Comparison of ENCODE assay signal across 1 cellular context in genomic region chr9:129176786-129177442, GRCh38.
TF ChIP-seq lines count a peak whose summit lies in the region.

No MANE protein-coding gene starts in this region.

TF ChIP-seq in K562, 482 proteins besides CTCF, POLR2A, EP300 and RAD21 (continued from another document):
- TF ChIP-seq, protein P1, sequence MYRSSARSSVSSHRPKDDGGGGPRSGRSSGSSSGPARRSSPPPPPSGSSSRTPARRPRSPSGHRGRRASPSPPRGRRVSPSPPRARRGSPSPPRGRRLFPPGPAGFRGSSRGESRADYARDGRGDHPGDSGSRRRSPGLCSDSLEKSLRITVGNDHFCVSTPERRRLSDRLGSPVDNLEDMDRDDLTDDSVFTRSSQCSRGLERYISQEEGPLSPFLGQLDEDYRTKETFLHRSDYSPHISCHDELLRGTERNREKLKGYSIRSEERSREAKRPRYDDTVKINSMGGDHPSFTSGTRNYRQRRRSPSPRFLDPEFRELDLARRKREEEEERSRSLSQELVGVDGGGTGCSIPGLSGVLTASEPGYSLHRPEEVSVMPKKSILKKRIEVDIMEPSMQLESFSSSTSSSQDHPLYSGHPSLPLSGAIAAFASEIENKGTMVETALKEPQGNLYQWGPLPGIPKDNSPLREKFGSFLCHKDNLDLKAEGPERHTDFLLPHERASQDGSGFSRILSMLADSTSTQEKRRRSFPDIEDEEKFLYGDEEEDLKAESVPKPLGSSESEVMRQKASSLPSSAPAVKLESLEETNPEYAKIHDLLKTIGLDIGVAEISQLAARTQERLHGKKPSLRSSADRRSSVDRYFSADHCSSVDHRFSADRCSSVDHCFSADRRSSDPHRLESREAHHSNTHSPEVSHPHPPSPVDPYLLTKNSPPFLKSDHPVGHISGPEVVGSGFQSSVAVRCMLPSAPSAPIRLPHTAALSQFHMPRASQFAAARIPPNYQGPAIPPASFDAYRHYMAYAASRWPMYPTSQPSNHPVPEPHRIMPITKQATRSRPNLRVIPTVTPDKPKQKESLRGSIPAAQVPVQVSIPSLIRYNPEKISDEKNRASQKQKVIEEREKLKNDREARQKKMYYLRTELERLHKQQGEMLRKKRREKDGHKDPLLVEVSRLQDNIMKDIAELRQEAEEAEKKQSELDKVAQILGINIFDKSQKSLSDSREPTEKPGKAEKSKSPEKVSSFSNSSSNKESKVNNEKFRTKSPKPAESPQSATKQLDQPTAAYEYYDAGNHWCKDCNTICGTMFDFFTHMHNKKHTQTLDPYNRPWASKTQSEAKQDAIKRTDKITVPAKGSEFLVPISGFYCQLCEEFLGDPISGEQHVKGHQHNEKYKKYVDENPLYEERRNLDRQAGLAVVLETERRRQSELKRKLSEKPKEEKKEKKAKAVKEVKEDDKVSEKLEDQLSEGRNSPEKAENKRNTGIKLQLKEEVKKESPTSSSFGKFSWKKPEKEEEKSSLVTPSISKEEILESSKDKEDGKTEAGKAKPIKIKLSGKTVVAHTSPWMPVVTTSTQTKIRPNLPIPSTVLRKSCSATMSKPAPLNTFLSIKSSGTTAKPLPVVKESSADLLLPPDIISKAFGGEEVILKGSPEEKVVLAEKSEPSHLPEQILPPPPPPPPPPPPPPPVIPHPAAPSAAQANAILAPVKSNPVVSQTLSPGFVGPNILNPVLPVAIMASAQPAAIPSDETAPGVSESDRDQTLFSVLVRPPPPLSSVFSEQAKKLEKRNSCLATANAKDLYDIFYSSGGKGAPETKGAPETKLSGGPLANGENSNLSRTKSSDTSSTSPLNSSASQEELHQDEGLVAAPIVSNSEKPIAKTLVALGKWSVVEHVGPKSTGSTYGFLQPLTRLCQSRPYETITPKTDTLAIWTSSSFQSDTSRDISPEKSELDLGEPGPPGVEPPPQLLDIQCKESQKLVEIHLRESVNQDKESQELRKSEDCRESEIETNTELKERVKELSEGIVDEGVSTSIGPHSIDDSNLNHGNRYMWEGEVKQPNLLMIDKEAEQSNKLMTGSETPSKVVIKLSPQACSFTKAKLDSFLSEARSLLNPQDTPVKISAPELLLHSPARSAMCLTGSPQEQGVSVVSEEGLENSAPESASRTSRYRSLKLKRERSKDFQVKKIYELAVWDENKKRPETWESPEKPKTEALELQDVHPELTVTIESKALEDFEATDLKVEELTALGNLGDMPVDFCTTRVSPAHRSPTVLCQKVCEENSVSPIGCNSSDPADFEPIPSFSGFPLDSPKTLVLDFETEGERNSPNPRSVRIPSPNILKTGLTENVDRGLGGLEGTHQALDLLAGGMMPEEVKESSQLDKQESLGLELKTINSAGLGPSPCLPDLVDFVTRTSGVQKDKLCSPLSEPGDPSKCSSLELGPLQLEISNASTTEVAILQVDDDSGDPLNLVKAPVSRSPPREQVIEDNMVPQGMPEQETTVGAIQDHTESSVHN (IDR thresholded peaks at IDR 0.05; ENCODE audit: borderline replicate concordance in 1 of 2, low read depth in 1 of 2) = no peak
- TF ChIP-seq ZNF75A (CRISPR knock-in tag; IDR thresholded peaks at IDR 0.05) (no peak), ZNF830 (CRISPR knock-in tag; IDR thresholded peaks at IDR 0.05) (no peak), CTBP1 (IDR thresholded peaks at IDR 0.05; ENCODE audit: borderline replicate concordance) (peak; percentile 16; the same call in 1 of the 2 replicates), ZNF121 (CRISPR knock-in tag; conservative IDR thresholded peaks at IDR 0.05) (no peak), RBFOX2 (IDR thresholded peaks at IDR 0.05; ENCODE audit: low read depth, low read length) (peak; percentile 59), RAD51 (IDR thresholded peaks at IDR 0.05; ENCODE audit: borderline replicate concordance, low read depth) (no peak), EGR1 (conservative IDR thresholded peaks at IDR 0.05) (peak; percentile 23), RBBP5 (IDR thresholded peaks at IDR 0.05; ENCODE audit: borderline replicate concordance, insufficient read depth, low read length, poor library complexity, severe bottlenecking) (peak; percentile 14), MXI1 (IDR thresholded peaks at IDR 0.05; ENCODE audit: low read depth, low read length) (no peak), NCOA6 (IDR thresholded peaks at IDR 0.05) (no peak), FIP1L1 (IDR thresholded peaks at IDR 0.05; ENCODE audit: low read depth, low read length, poor library complexity, severe bottlenecking) (peak; percentile 12), HNRNPUL1 (IDR thresholded peaks at IDR 0.05; ENCODE audit: low read length) (no peak), ARID1B (IDR thresholded peaks at IDR 0.05) (no peak), ZBTB7A (IDR thresholded peaks at IDR 0.05; ENCODE audit: borderline replicate concordance, control insufficient read depth, low read depth, low read length) (peak; percentile 73; the same call in 1 of the 2 replicates), POU5F1 (IDR thresholded peaks at IDR 0.05; ENCODE audit: borderline replicate concordance, low read depth, low read length, partially characterized antibody) (no peak)
- TF ChIP-seq, protein P2, sequence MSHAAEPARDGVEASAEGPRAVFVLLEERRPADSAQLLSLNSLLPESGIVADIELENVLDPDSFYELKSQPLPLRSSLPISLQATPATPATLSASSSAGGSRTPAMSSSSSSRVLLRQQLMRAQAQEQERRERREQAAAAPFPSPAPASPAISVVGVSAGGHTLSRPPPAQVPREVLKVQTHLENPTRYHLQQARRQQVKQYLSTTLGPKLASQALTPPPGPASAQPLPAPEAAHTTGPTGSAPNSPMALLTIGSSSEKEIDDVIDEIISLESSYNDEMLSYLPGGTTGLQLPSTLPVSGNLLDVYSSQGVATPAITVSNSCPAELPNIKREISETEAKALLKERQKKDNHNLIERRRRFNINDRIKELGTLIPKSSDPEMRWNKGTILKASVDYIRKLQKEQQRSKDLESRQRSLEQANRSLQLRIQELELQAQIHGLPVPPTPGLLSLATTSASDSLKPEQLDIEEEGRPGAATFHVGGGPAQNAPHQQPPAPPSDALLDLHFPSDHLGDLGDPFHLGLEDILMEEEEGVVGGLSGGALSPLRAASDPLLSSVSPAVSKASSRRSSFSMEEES (CRISPR knock-in tag; IDR thresholded peaks at IDR 0.05) = no peak
- TF ChIP-seq, protein P3, sequence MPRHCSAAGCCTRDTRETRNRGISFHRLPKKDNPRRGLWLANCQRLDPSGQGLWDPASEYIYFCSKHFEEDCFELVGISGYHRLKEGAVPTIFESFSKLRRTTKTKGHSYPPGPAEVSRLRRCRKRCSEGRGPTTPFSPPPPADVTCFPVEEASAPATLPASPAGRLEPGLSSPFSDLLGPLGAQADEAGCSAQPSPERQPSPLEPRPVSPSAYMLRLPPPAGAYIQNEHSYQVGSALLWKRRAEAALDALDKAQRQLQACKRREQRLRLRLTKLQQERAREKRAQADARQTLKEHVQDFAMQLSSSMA (CRISPR knock-in tag; IDR thresholded peaks at IDR 0.05) = no peak
